13 cellular contexts compared by ENCODE assay signal in the genomic region with DNA sequence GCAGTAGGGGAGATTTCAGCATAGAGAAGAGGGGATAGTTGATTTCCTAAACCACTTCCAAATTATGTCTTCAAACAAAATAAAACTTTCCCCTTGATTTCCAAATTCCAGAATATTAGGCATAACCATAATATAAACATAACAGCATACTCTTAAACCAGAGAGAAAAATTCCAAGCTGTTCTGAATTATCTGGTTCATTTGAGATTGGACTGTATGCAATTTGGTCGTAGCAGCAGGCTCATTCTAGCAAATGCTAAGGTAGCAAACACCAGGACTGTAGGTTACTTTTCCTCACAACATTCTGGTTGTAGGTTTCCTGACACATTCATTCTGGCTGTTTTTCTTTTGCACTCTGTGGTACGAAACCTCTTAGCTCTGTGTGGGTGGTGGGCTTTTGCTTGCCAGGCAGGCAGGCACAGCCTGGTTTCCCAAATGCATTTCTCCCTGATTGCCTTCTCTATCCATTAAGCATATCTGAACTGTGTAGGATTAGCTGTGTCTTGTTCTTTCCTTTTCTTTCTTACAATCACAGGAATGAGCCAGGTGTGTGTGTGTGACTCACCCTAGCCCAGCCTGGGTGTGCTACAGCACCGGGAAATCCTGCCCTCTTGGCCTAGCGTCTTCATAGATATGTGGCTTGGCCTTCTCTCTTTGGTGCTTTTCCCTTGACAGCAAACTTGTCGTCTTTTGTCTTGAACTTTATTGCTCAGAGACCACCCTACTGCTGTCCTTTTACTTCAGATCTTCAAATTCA.
A peak's percentile ranks its signal among the peaks of the same experiment; 100 is the strongest.
DNase-seq lines count a peak whose midpoint lies in the region; ATAC-seq, FAIRE-seq and TF ChIP-seq lines count a peak whose summit lies in the region.
"Had no signal": no experiment of that assay in that cellular context is flagged by ENCODE, and none has a peak within 500 bp of the region (broad histone marks: within the 10 kb centered on the region; RNA-seq: fewer than 3 reads in every experiment).

No MANE protein-coding gene starts in this region.

- FAIRE-seq in keratinocyte (lab: Jason Lieb, UNC) (peak; percentile 91), urothelium cell line (lab: Jason Lieb, UNC) (no peak)

- peak overlapping the region; percentile 44 to 50 for H3K27ac Mint-ChIP-seq in activated naive CD4-positive, alpha-beta T cell treated with anti-CD3 and anti-CD28 coated beads, Interleukin-2, amount 50 U/mL, for 72 hours
- peak overlapping the region; percentile 82 for H3K27ac Mint-ChIP-seq in activated naive CD8-positive, alpha-beta T cell treated with anti-CD3 and anti-CD28 coated beads, Interleukin-2, amount 50 U/mL, for 24 hours

- TF ChIP-seq CTCF in keratinocyte (optimal IDR thresholded peaks at IDR 0.05 in 1 of 3, IDR thresholded peaks at IDR 0.05 in 1 of 3, conservative IDR thresholded peaks at IDR 0.05 in 1 of 3; ENCODE audit: extremely low read depth in 1 of 3, insufficient read depth in 2 of 3, low read length in 3 of 3): peak in 1 of 3 experiments; percentile 26

- no peaks in the 10 kb centered on the region for H3K9me1 ChIP-seq in keratinocyte (ENCODE audit: control insufficient read depth, extremely low read depth, insufficient read depth, low read length)

- peak overlapping the region; percentile 82 for H3K27ac ChIP-seq in keratinocyte (ENCODE audit: control insufficient read depth, insufficient read depth, low read length)

- H3K4me2 ChIP-seq in keratinocyte (ENCODE audit: control insufficient read depth, extremely low read depth, insufficient read depth, low read depth, low read length): peak overlapping the region; percentile 78

- H3K4me3 ChIP-seq in keratinocyte (ENCODE audit: control insufficient read depth in 2 of 3, extremely low read depth in 1 of 3, insufficient read depth in 2 of 3, low read depth in 1 of 3, low read length in 3 of 3): peak overlapping the region in 2 of 3 experiments; percentile 9 to 30
- H3K4me3 ChIP-seq: BLaER1 treated with 17β-estradiol and CSF1 and Interleukin-3, amounts not matched to agents 10 nM and 100 nM had no signal

- H4K20me1 ChIP-seq in keratinocyte (ENCODE audit: control insufficient read depth, extremely low read depth, insufficient read depth, low read length): peaks cover 7% of the 10 kb centered on the region

- H3K36me3 Mint-ChIP-seq in activated naive CD4-positive, alpha-beta T cell treated with anti-CD3 and anti-CD28 coated beads, Interleukin-2, amount 50 U/mL, for 72 hours: peaks cover 0 to 29% of the 10 kb centered on the region in 2 donors
- peaks cover 17% of the 10 kb centered on the region for H3K36me3 Mint-ChIP-seq in activated naive CD8-positive, alpha-beta T cell treated with anti-CD3 and anti-CD28 coated beads, Interleukin-2, amount 50 U/mL, for 24 hours (ENCODE audit: low read depth)

- peak overlapping the region; percentile 58 for H3K9ac ChIP-seq in keratinocyte (ENCODE audit: control insufficient read depth, extremely low read depth, insufficient read depth, low read length)
- H3K9ac ChIP-seq: BLaER1 treated with 17β-estradiol and CSF1 and Interleukin-3, amounts not matched to agents 10 nM and 100 nM had no signal

- no peaks in the 10 kb centered on the region for H3K9me3 ChIP-seq in keratinocyte (ENCODE audit: control insufficient read depth, low read depth, low read length)

- ATAC-seq in activated naive CD4-positive, alpha-beta T cell treated with anti-CD3 and anti-CD28 coated beads, Interleukin-2, amount 50 U/mL, for 72 hours: peak; percentile 47 to 53
- peak; percentile 50 for ATAC-seq in activated naive CD8-positive, alpha-beta T cell treated with anti-CD3 and anti-CD28 coated beads, Interleukin-2, amount 50 U/mL, for 24 hours

- H3K27me3 Mint-ChIP-seq in activated naive CD8-positive, alpha-beta T cell treated with anti-CD3 and anti-CD28 coated beads, Interleukin-2, amount 50 U/mL, for 24 hours: no peaks in the 10 kb centered on the region

- H3K4me1 Mint-ChIP-seq in activated naive CD8-positive, alpha-beta T cell treated with anti-CD3 and anti-CD28 coated beads, Interleukin-2, amount 50 U/mL, for 24 hours: peaks cover 94% of the 10 kb centered on the region

- no peaks in the 10 kb centered on the region for H3K27me3 ChIP-seq in keratinocyte (ENCODE audit: control insufficient read depth, extremely low read depth, insufficient read depth, low read length)
- H3K27me3 ChIP-seq: BLaER1 treated with 17β-estradiol and CSF1 and Interleukin-3, amounts not matched to agents 10 nM and 100 nM had no signal

- no peak for DNase-seq in activated naive CD4-positive, alpha-beta T cell treated with anti-CD3 and anti-CD28 coated beads, Interleukin-2, amount 50 U/mL, for 72 hours (ENCODE audit: low spot score in 2 of 2)
- DNase-seq in activated naive CD4-positive, alpha-beta T cell treated with anti-CD3 and anti-CD28 coated beads, Interleukin-2, amount 50 U/mL, for 16 hours: no peak
- no peak for DNase-seq in activated naive CD8-positive, alpha-beta T cell treated with anti-CD3 and anti-CD28 coated beads, Interleukin-2, amount 50 U/mL, for 24 hours
- DNase-seq in keratinocyte (ENCODE audit: low read depth, low spot score) (no peak), urothelium cell line (ENCODE audit: low spot score) (peak; percentile 56), OCI-M2 (lab: John Stamatoyannopoulos, UW; ENCODE audit: unreplicated experiment) (no peak), UCSD-AML1 (lab: John Stamatoyannopoulos, UW; ENCODE audit: unreplicated experiment) (no peak), NCI-H748 treated with DMSO at 0.1 percent for 48 hours (lab: John Stamatoyannopoulos, UW) (no peak)
- DNase-seq: activated CD8-positive, alpha-beta memory T cell treated with anti-CD3 and anti-CD28 coated beads, Interleukin-2, amount 50 U/mL, for 4 hours; effector CD8-positive, alpha-beta T cell; kidney glomerular epithelial cell; NCI-H2029 had no signal

- peaks cover 89% of the 10 kb centered on the region for H3K79me2 ChIP-seq in keratinocyte (ENCODE audit: control insufficient read depth, insufficient read depth, low read length)

- no peaks in the 10 kb centered on the region for H3K36me3 ChIP-seq in keratinocyte (ENCODE audit: control insufficient read depth in 2 of 2, extremely low read depth in 1 of 2, insufficient read depth in 2 of 2, low read length in 2 of 2)

- peaks cover 30% of the 10 kb centered on the region for H3K4me1 ChIP-seq in keratinocyte (ENCODE audit: control insufficient read depth, extremely low read depth, insufficient read depth, low read length)

- H3K4me3 Mint-ChIP-seq in activated naive CD8-positive, alpha-beta T cell treated with anti-CD3 and anti-CD28 coated beads, Interleukin-2, amount 50 U/mL, for 24 hours: no peak overlapping the region

- dilution Hi-C loops in keratinocyte (cut with MboI; ENCODE audit: extremely low pct_ligation_motif_present, low sequenced_read_pairs): no loop called here

- H2AFZ ChIP-seq in keratinocyte (ENCODE audit: control insufficient read depth, low read length): no peak overlapping the region

- no peaks in the 10 kb centered on the region for H3K9me3 Mint-ChIP-seq in activated naive CD4-positive, alpha-beta T cell treated with anti-CD3 and anti-CD28 coated beads, Interleukin-2, amount 50 U/mL, for 72 hours
- no peaks in the 10 kb centered on the region for H3K9me3 Mint-ChIP-seq in activated naive CD8-positive, alpha-beta T cell treated with anti-CD3 and anti-CD28 coated beads, Interleukin-2, amount 50 U/mL, for 24 hours
